In genomic region chr14:84225243-84225642, GRCh38 we compare ENCODE assay signal across 28 cellular contexts.
DNase-seq lines count a peak whose midpoint lies in the region; ATAC-seq and TF ChIP-seq lines count a peak whose summit lies in the region.
"Had no signal": no experiment of that assay in that cellular context is flagged by ENCODE, and none has a peak within 500 bp of the region (broad histone marks: within the 10 kb centered on the region; RNA-seq: fewer than 3 reads in every experiment).

No MANE protein-coding gene starts in this region.

- peak; percentile 64 for DNase-seq in amniotic epithelial cell (ENCODE audit: low read depth)
- peak; percentile 18 for DNase-seq in fibroblast of villous mesenchyme (ENCODE audit: low read depth)
- DNase-seq in left colon, result peak; percentile 8 to 64
- DNase-seq in upper lobe of right lung, result no peak
- DNase-seq in globus pallidus (ENCODE audit: low spot score), result no peak
- no peak for DNase-seq in NCI-H2029 (lab: John Stamatoyannopoulos, UW)
- DNase-seq: activated CD4-positive, alpha-beta memory T cell treated with anti-CD3 and anti-CD28 coated beads for 36 hours; activated CD8-positive, alpha-beta memory T cell treated with anti-CD3 and anti-CD28 coated beads, Interleukin-2, amount 50 U/mL, for 48 hours; activated naive CD8-positive, alpha-beta T cell treated with anti-CD3 and anti-CD28 coated beads, Interleukin-2, amount 10 ng/mL, durations not matched to agents 7 days and 5 days; CD8-positive, alpha-beta T cell; effector memory CD8-positive, alpha-beta T cell; glutamatergic neuron; GM23248; kidney glomerular epithelial cell; natural killer cell; NCI-H1105 treated with DMSO at 0.1 percent for 48 hours; NCI-H2081; NCI-H345; NCI-H774; PC-3; right lobe of liver; SIG-M5; stimulated activated CD4-positive, alpha-beta T cell treated with anti-CD3 and anti-CD28 coated beads, Interleukin-4, amount 100 ng/mL, for 4 hours; stimulated activated naive CD4-positive, alpha-beta T cell treated with Interleukin-2 at 50 U/mL for 16 hours had no signal

- H3K9me3 ChIP-seq in upper lobe of right lung, result no peaks in the 10 kb centered on the region
- H3K9me3 ChIP-seq: right lobe of liver, tibial nerve had no signal

- H3K36me3 ChIP-seq in upper lobe of right lung, result no peaks in the 10 kb centered on the region
- H3K36me3 ChIP-seq: right lobe of liver, tibial nerve had no signal

- H3K27me3 ChIP-seq in upper lobe of right lung, result no peaks in the 10 kb centered on the region
- H3K27me3 ChIP-seq: right lobe of liver, tibial nerve had no signal

- H3K27ac ChIP-seq in upper lobe of right lung, result no peak overlapping the region
- H3K27ac ChIP-seq: GM23248, right lobe of liver, tibial nerve had no signal

- H3K4me3 ChIP-seq in fibroblast of villous mesenchyme (ENCODE audit: low read depth, low read length) (no peak overlapping the region), upper lobe of right lung (no peak overlapping the region)
- H3K4me3 ChIP-seq: GM23248, right lobe of liver, tibial nerve had no signal

- ATAC-seq in left colon (no peak), upper lobe of right lung (peak; percentile 53), GM21423 (IDR thresholded peaks at IDR 0.05; ENCODE audit: unreplicated experiment) (no peak)
- ATAC-seq: activated CD4-positive, CD25-positive, alpha-beta regulatory T cell treated with anti-CD3 and anti-CD28 coated beads, Interleukin-2, amount 50 U/mL, for 24 hours; CD8-positive, alpha-beta T cell; effector memory CD8-positive, alpha-beta T cell; esophagus mucosa; natural killer cell; PC-3; right lobe of liver had no signal

- TF ChIP-seq CTCF in fibroblast of villous mesenchyme (IDR thresholded peaks at IDR 0.05; ENCODE audit: insufficient read depth, low read depth, low read length), result no peak
- no peak for TF ChIP-seq CTCF in upper lobe of right lung (IDR thresholded peaks at IDR 0.05)

- H3K4me1 ChIP-seq in upper lobe of right lung, result no peaks in the 10 kb centered on the region
- H3K4me1 ChIP-seq: right lobe of liver, tibial nerve had no signal

- intact Hi-C loops in left colon (cut with DNase I, micrococcal nuclease), result no loop called here
- intact Hi-C loops in upper lobe of right lung (cut with DNase I), result no loop called here

Comparison
In these comparisons a context has a peak if more than half of its experiments do, and no peak if none do; other contexts are left out.
1. DNase-seq: peak in amniotic epithelial cell (single experiment), fibroblast of villous mesenchyme (single experiment) and left colon (2 of 2); none in upper lobe of right lung (single experiment), globus pallidus (single experiment) and NCI-H2029 (single experiment).